Comparison of ENCODE assay signal across 33 cellular contexts in the genomic region with DNA sequence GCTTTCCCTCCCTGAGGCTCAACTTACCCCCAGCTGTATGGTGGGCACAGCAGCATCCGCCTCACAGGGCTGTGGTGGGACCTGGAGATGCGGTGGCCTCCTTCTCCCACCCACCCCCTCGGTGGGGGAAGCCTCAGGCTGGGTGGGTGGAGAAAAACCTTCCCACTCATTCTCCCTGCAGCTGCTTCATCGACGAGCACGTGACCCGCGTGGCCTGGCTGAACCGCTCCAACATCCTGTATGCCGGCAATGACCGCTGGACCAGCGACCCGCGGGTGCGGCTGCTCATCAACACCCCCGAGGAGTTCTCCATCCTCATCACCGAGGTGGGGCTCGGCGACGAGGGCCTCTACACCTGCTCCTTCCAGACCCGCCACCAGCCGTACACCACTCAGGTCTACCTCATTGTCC. TPM values are rescaled to one million over a fixed set of nuclear protein-coding genes. Genes with fewer than 3 reads are reported as not detected.
"Had no signal": no experiment of that assay in that cellular context is flagged by ENCODE, and none has a peak within 500 bp of the region (broad histone marks: within the 10 kb centered on the region; RNA-seq: fewer than 3 reads in every experiment).

No MANE protein-coding gene starts in this region.

- H3K27ac Mint-ChIP-seq: activated B cell treated with CpG ODN at 0.5 μM for 24 hours; activated CD8-positive, alpha-beta T cell treated with anti-CD3 and anti-CD28 coated beads for 36 hours; nephron; T-cell; T-helper 2 cell treated with Interferon-gamma antibody and Interleukin-4, amounts not matched to agents 5 μg/mL and 100 μg/mL, for 36 hours had no signal

- H3K4me2 ChIP-seq: smooth muscle cell had no signal

- DNase-seq: activated B cell treated with CpG ODN at 0.5 μM for 24 hours; activated CD4-positive, alpha-beta T cell treated with anti-CD3 and anti-CD28 coated beads, Interleukin-2, amount 50 U/mL, for 1 hour; activated CD8-positive, alpha-beta T cell treated with anti-CD3 and anti-CD28 coated beads for 36 hours; activated naive CD4-positive, alpha-beta T cell; activated T-cell treated with anti-CD3 and anti-CD28 coated beads, Interleukin-2, amount 50 U/mL, for 4 hours; adrenal gland; effector memory CD4-positive, alpha-beta T cell; erythroblast; gastrocnemius medialis; glutamatergic neuron; left ventricle myocardium superior; mammary epithelial cell; ovary; sigmoid colon; stimulated activated naive CD4-positive, alpha-beta T cell treated with Interleukin-2 at 50 U/mL for 16 hours; T-cell had no signal

- H3K4me3 Mint-ChIP-seq: activated B cell treated with CpG ODN at 0.5 μM for 24 hours; activated CD8-positive, alpha-beta T cell treated with anti-CD3 and anti-CD28 coated beads for 36 hours; activated T-cell treated with anti-CD3 and anti-CD28 coated beads, Interleukin-2, amount 50 U/mL, for 4 hours; activated T-helper 17 cell treated with anti-CD3 and anti-CD28 coated beads, Interleukin-2, amount 50 U/mL, for 72 hours; brain; nephron; T-cell; T-helper 2 cell treated with Interferon-gamma antibody and Interleukin-4, amounts not matched to agents 5 μg/mL and 100 μg/mL, for 36 hours had no signal

- H3K27me3 Mint-ChIP-seq: brain had no signal

- H3K4me1 ChIP-seq: gastrocnemius medialis, prostate gland had no signal

- H3K27me3 ChIP-seq: ascending aorta, cardiac muscle cell, ovary had no signal

- FAIRE-seq: islet of Langerhans had no signal

- H3K27ac ChIP-seq: adrenal gland, ascending aorta, cardiac muscle cell, coronary artery, gastrocnemius medialis, neutrophil, ovary, prostate gland, sigmoid colon, tibial nerve had no signal

- H3K9me3 Mint-ChIP-seq: activated B cell treated with CpG ODN at 0.5 μM for 24 hours; activated CD8-positive, alpha-beta T cell treated with anti-CD3 and anti-CD28 coated beads for 36 hours; activated T-cell treated with anti-CD3 and anti-CD28 coated beads, Interleukin-2, amount 50 U/mL, for 4 hours; activated T-helper 17 cell treated with anti-CD3 and anti-CD28 coated beads, Interleukin-2, amount 50 U/mL, for 72 hours; brain; nephron; T-cell; T-helper 2 cell treated with Interferon-gamma antibody and Interleukin-4, amounts not matched to agents 5 μg/mL and 100 μg/mL, for 36 hours had no signal

- H3K9me3 ChIP-seq: adrenal gland, ascending aorta, gastrocnemius medialis, neutrophil, ovary, prostate gland, sigmoid colon, tibial nerve had no signal

- H3K4me3 ChIP-seq: adrenal gland, ascending aorta, cardiac muscle cell, coronary artery, dorsolateral prefrontal cortex, gastrocnemius medialis, ovary, prostate gland, sigmoid colon, smooth muscle cell, tibial nerve had no signal

- H3K36me3 Mint-ChIP-seq: activated naive CD4-positive, alpha-beta T cell treated with anti-CD3 and anti-CD28 coated beads, Interleukin-2, amount 50 U/mL, for 72 hours; T-cell had no signal

- H3K36me3 ChIP-seq: adrenal gland, ascending aorta, cardiac muscle cell, gastrocnemius medialis, neutrophil, ovary, prostate gland, sigmoid colon, tibial nerve had no signal

- ATAC-seq: activated CD8-positive, alpha-beta T cell treated with anti-CD3 and anti-CD28 coated beads for 36 hours; activated naive CD4-positive, alpha-beta T cell treated with anti-CD3 and anti-CD28 coated beads, Interleukin-2, amount 50 U/mL, for 72 hours; activated T-cell treated with anti-CD3 and anti-CD28 coated beads, Interleukin-2, amount 50 U/mL, for 4 hours; activated T-helper 17 cell treated with anti-CD3 and anti-CD28 coated beads, Interleukin-2, amount 50 U/mL, for 72 hours; gastrocnemius medialis; left ventricle myocardium superior; T-cell had no signal

RNA-seq across cellular contexts. Expression of a gene that starts 12.0 kb away (rescaled TPM):
- total RNA-seq: activated B cell treated with CpG ODN at 0.5 μM for 24 hours, gastrocnemius medialis, left ventricle myocardium superior, mammary epithelial cell, ureter had no signal
- polyA plus RNA-seq: mammary epithelial cell had no signal

RNA-seq across cellular contexts. Expression of a gene that starts 45.3 kb away (rescaled TPM):
- total RNA-seq: ascending aorta, cerebellum, gastrocnemius medialis, left ventricle myocardium superior, mammary epithelial cell, sigmoid colon, smooth muscle cell, temporal lobe, tibial nerve had no signal
- polyA plus RNA-seq: mammary epithelial cell had no signal

RNA-seq across cellular contexts. Expression of a gene that starts 49.0 kb away (rescaled TPM):
- total RNA-seq: cardiac muscle cell, mammary epithelial cell, smooth muscle cell, temporal lobe had no signal
- polyA plus RNA-seq: mammary epithelial cell, smooth muscle cell had no signal
